ENCODE assay signal across 8 cellular contexts in the genomic region with DNA sequence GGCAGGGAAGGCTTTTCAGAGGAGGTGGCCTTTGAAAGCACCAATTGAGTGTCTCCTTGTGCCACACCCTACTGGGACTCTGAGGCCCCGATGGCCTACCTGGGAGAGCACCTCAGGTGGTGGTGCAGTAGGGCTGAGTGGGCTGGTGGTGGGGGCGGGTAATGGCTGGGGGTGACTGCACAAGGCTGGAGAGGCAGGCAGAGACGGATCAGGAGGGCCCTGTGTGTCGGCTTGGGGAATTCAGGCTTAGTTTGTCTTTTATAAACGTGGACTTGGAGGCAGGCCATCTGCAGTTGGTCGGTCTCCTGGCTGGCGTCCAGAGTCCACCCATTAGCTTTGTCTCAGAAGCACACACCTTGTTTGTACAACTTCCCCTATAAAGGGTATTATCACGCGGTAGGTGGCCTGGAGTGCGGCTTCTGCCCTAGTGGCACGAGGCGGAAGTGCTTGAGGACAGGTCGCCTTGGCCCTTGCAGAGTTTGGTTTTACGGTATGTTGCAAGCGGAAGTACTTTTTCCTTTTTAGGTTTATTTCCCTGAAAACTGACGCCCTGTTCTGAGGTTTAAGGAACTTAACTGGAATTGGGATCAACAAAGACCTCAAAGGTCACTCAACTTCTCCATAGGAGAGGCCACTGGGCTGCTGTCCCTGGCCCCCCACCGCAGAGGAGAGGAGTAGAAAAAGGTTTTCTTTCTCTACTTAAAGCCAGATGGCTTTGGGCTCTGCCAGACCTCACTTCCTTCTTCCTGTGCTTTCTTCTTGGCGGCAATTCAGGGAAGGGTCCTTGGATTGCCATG. TPM values are rescaled to one million over a fixed set of nuclear protein-coding genes. Genes with fewer than 3 reads are reported as not detected.
DNase-seq lines count a peak whose midpoint lies in the region; ATAC-seq, FAIRE-seq and TF ChIP-seq lines count a peak whose summit lies in the region.

No MANE protein-coding gene starts in this region.

- peak overlapping the region in 1 of 4 donors; percentile 12 for H3K4me3 ChIP-seq in sigmoid colon

- WGBS in sigmoid colon, 2 donors = 9 to 28% methylated on average over 18 of the region's 18 CpGs

- ATAC-seq in HG03354 (IDR thresholded peaks at IDR 0.05; ENCODE audit: poor library complexity, severe bottlenecking, unreplicated experiment) (peak; percentile 83), left cardiac atrium (peak; percentile 73 to 82)
- ATAC-seq in activated naive CD4-positive, alpha-beta T cell treated with anti-CD3 and anti-CD28 coated beads, Interleukin-2, amount 50 U/mL, for 72 hours = peak; percentile 32 to 59

- FAIRE-seq in RCC 7860 (lab: Jason Lieb, UNC) = no peak

- no peaks in the 10 kb centered on the region for H3K9me3 ChIP-seq in sigmoid colon

- H3K4me1 ChIP-seq in sigmoid colon = peaks cover 0 to 32% (median 29%) of the 10 kb centered on the region in 4 donors

- TF ChIP-seq POLR2A in sigmoid colon (IDR thresholded peaks at IDR 0.05) = no peak

- intact Hi-C loops in left cardiac atrium (cut with DNase I) (no loop called here), sigmoid colon (cut with DNase I) (no loop called here)

- no peaks in the 10 kb centered on the region for H3K9me3 Mint-ChIP-seq in activated naive CD4-positive, alpha-beta T cell treated with anti-CD3 and anti-CD28 coated beads, Interleukin-2, amount 50 U/mL, for 72 hours

- peaks cover 0 to 6% of the 10 kb centered on the region in 2 donors for H3K36me3 Mint-ChIP-seq in activated naive CD4-positive, alpha-beta T cell treated with anti-CD3 and anti-CD28 coated beads, Interleukin-2, amount 50 U/mL, for 72 hours

- in situ Hi-C loops in GM13977 (cut with MboI; ENCODE audit: low pct_unique_long_range_greater_than_20kb, low sequenced_read_pairs, unreplicated experiment) = no loop called here

- H3K27me3 ChIP-seq in sigmoid colon = no peaks in the 10 kb centered on the region

- H3K27ac Mint-ChIP-seq in activated naive CD4-positive, alpha-beta T cell treated with anti-CD3 and anti-CD28 coated beads, Interleukin-2, amount 50 U/mL, for 72 hours = peak overlapping the region; percentile 78 to 92

- H3K27ac ChIP-seq in 22Rv1 (no peak overlapping the region), sigmoid colon (peak overlapping the region; percentile 40 to 73 (median 66))

- DNase-seq in GM13977 (ENCODE audit: low spot score) (peak; percentile 68), NCI-H69 (lab: John Stamatoyannopoulos, UW) (peak; percentile 96), left cardiac atrium (peak; percentile 75), sigmoid colon (peak; percentile 87), RCC 7860 (ENCODE audit: low spot score) (no peak)
- peak in 1 of 2 donors; percentile 63 for DNase-seq in activated naive CD4-positive, alpha-beta T cell treated with anti-CD3 and anti-CD28 coated beads, Interleukin-2, amount 50 U/mL, for 72 hours (ENCODE audit: low spot score in 2 of 2)

- TF ChIP-seq EP300 in sigmoid colon (IDR thresholded peaks at IDR 0.05) = peak in 2 of 4 donors; percentile 71 to 92

- no peaks in the 10 kb centered on the region for H3K36me3 ChIP-seq in sigmoid colon

- TF ChIP-seq CTCF in 22Rv1 (IDR thresholded peaks at IDR 0.05) = peak; percentile 61
- peak; percentile 44 for TF ChIP-seq CTCF in GM13977 (IDR thresholded peaks at IDR 0.05; ENCODE audit: extremely low read depth, insufficient read depth, missing control alignments)
- TF ChIP-seq CTCF in sigmoid colon (IDR thresholded peaks at IDR 0.05) = peak; percentile 24 to 66 (median 44)

RNA-seq across cellular contexts. Expression of a gene that starts 8.0 kb away (rescaled TPM):
- 10 to 100 TPM; 21.3 to 38.2 TPM for total RNA-seq in activated naive CD4-positive, alpha-beta T cell treated with anti-CD3 and anti-CD28 coated beads, Interleukin-2, amount 50 U/mL, for 72 hours
- total RNA-seq in left cardiac atrium (10 to 100 TPM; 34.7 to 35.9 TPM), sigmoid colon (10 to 100 TPM; 26.3 to 46.4 (median 32.6) TPM)
- 10 to 100 TPM; 19.2 to 38.5 (median 22.2) TPM for polyA plus RNA-seq in sigmoid colon
